ENCODE assay signal across 8 cellular contexts in genomic region chr7:7968544-7969305, GRCh38. TPM values are rescaled to one million over a fixed set of nuclear protein-coding genes. Genes with fewer than 3 reads are reported as not detected.
DNase-seq lines count a peak whose midpoint lies in the region; ATAC-seq lines count a peak whose summit lies in the region.

Gene GLCCI1 (plus strand): TSS chr7:7968796. CDS start chr7:7969351, 555 bp downstream.

- peak within 1 kb of the TSS; percentile 95 for H3K27ac Mint-ChIP-seq in activated CD4-positive, alpha-beta T cell treated with anti-CD3 and anti-CD28 coated beads, Interleukin-2, amount 10 ng/mL, durations not matched to agents 7 days and 5 days

- H3K4me3 Mint-ChIP-seq in activated CD4-positive, alpha-beta T cell treated with anti-CD3 and anti-CD28 coated beads, Interleukin-2, amount 10 ng/mL, durations not matched to agents 7 days and 5 days = peak within 1 kb of the TSS; percentile 80

- peaks cover 25% of the 10 kb centered on the region for H4K20me1 ChIP-seq in BLaER1

- no peaks in the 10 kb centered on the region for H3K36me3 Mint-ChIP-seq in activated CD4-positive, alpha-beta T cell treated with anti-CD3 and anti-CD28 coated beads, Interleukin-2, amount 10 ng/mL, durations not matched to agents 7 days and 5 days (ENCODE audit: low read depth)

- H3K27ac ChIP-seq in BLaER1 = peak within 1 kb of the TSS; percentile 94

- H3K27me3 Mint-ChIP-seq in activated CD4-positive, alpha-beta T cell treated with anti-CD3 and anti-CD28 coated beads, Interleukin-2, amount 10 ng/mL, durations not matched to agents 7 days and 5 days = no peaks in the 10 kb centered on the region

- no peaks in the 10 kb centered on the region for H3K27me3 ChIP-seq in BLaER1

- H3K4me3 ChIP-seq in BLaER1 = peak within 1 kb of the TSS; percentile 90

- CTCF ChIA-PET in activated CD4-positive, alpha-beta T cell treated with anti-CD3 and anti-CD28 coated beads, Interleukin-2, amount 10 ng/mL, durations not matched to agents 7 days and 5 days (lab: Charles Lee) = interaction anchor here (1.3 to 1.5 kb wide), 3 partner anchors 21 to 210 kb away, joined by 3 to 4 read pairs (median 3); no protein-coding TSS in a partner anchor

- H3K36me3 ChIP-seq in BLaER1 = no peaks in the 10 kb centered on the region

- H3K9me3 ChIP-seq in BLaER1 = no peaks in the 10 kb centered on the region

- peak; percentile 83 for ATAC-seq in GM19328 (IDR thresholded peaks at IDR 0.05; ENCODE audit: unreplicated experiment)
- ATAC-seq in HG03520 (IDR thresholded peaks at IDR 0.05; ENCODE audit: unreplicated experiment) = peak; percentile 77

- peak within 1 kb of the TSS; percentile 88 for H3K9ac ChIP-seq in BLaER1

- H3K4me1 ChIP-seq in BLaER1 = peaks cover 44% of the 10 kb centered on the region

- H3K4me2 ChIP-seq in BLaER1 = peak within 1 kb of the TSS; percentile 86

- peaks cover 24% of the 10 kb centered on the region for H3K4me1 Mint-ChIP-seq in activated CD4-positive, alpha-beta T cell treated with anti-CD3 and anti-CD28 coated beads, Interleukin-2, amount 10 ng/mL, durations not matched to agents 7 days and 5 days

- DNase-seq in NCI-H69 (lab: John Stamatoyannopoulos, UW) (peak; percentile 100), cortex of kidney (lab: John Stamatoyannopoulos, UW) (peak; percentile 71), left kidney (ENCODE audit: low read depth, low spot score) (peak; percentile 99)
- DNase-seq in activated CD4-positive, alpha-beta T cell treated with anti-CD3 and anti-CD28 coated beads, Interleukin-2, amount 10 ng/mL, durations not matched to agents 7 days and 5 days = peak; percentile 98
- peak; percentile 96 to 97 for DNase-seq in stimulated activated CD4-positive, alpha-beta T cell treated with anti-CD3 and anti-CD28 coated beads, Interleukin-2, amount 100 ng/mL, for 24 hours

- no peaks in the 10 kb centered on the region for H3K9me3 Mint-ChIP-seq in activated CD4-positive, alpha-beta T cell treated with anti-CD3 and anti-CD28 coated beads, Interleukin-2, amount 10 ng/mL, durations not matched to agents 7 days and 5 days

- POLR2A ChIA-PET in activated CD4-positive, alpha-beta T cell treated with anti-CD3 and anti-CD28 coated beads, Interleukin-2, amount 10 ng/mL, durations not matched to agents 7 days and 5 days (lab: Charles Lee) = interaction anchor here (0.6 to 2.0 kb wide), 2 partner anchors 13 to 24 kb away, joined by 3 to 8 read pairs; no protein-coding TSS in a partner anchor

RNA-seq across cellular contexts. Expression of gene GLCCI1, which starts in this region (rescaled TPM):
- 10 to 100 TPM; 27.9 to 29.6 TPM for total RNA-seq in activated CD4-positive, alpha-beta T cell treated with anti-CD3 and anti-CD28 coated beads, Interleukin-2, amount 10 ng/mL, durations not matched to agents 7 days and 5 days

Comparison
In these comparisons a context has a peak if more than half of its experiments do, and no peak if none do; other contexts are left out.
1. Peak in every context shown above with its lines: DNase-seq, ATAC-seq, H3K4me3 ChIP-seq and H3K27ac ChIP-seq.